Comparison of ENCODE assay signal across 1 cellular context in genomic region chr7:44797329-44798258, GRCh38.
TF ChIP-seq lines count a peak whose summit lies in the region.

No MANE protein-coding gene starts in this region.

TF ChIP-seq in HepG2, 621 proteins besides CTCF, POLR2A, EP300 and RAD21 (continued from another document and continues in another):
- TF ChIP-seq, protein P1, sequence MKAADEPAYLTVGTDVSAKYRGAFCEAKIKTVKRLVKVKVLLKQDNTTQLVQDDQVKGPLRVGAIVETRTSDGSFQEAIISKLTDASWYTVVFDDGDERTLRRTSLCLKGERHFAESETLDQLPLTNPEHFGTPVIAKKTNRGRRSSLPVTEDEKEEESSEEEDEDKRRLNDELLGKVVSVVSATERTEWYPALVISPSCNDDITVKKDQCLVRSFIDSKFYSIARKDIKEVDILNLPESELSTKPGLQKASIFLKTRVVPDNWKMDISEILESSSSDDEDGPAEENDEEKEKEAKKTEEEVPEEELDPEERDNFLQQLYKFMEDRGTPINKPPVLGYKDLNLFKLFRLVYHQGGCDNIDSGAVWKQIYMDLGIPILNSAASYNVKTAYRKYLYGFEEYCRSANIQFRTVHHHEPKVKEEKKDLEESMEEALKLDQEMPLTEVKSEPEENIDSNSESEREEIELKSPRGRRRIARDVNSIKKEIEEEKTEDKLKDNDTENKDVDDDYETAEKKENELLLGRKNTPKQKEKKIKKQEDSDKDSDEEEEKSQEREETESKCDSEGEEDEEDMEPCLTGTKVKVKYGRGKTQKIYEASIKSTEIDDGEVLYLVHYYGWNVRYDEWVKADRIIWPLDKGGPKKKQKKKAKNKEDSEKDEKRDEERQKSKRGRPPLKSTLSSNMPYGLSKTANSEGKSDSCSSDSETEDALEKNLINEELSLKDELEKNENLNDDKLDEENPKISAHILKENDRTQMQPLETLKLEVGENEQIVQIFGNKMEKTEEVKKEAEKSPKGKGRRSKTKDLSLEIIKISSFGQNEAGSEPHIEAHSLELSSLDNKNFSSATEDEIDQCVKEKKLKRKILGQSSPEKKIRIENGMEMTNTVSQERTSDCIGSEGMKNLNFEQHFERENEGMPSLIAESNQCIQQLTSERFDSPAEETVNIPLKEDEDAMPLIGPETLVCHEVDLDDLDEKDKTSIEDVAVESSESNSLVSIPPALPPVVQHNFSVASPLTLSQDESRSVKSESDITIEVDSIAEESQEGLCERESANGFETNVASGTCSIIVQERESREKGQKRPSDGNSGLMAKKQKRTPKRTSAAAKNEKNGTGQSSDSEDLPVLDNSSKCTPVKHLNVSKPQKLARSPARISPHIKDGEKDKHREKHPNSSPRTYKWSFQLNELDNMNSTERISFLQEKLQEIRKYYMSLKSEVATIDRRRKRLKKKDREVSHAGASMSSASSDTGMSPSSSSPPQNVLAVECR (CRISPR knock-in tag; IDR thresholded peaks at IDR 0.05; ENCODE audit: borderline replicate concordance) = no peak
- peak; percentile 68 for TF ChIP-seq IRF2 (CRISPR knock-in tag; IDR thresholded peaks at IDR 0.05)
- TF ChIP-seq, protein P2, sequence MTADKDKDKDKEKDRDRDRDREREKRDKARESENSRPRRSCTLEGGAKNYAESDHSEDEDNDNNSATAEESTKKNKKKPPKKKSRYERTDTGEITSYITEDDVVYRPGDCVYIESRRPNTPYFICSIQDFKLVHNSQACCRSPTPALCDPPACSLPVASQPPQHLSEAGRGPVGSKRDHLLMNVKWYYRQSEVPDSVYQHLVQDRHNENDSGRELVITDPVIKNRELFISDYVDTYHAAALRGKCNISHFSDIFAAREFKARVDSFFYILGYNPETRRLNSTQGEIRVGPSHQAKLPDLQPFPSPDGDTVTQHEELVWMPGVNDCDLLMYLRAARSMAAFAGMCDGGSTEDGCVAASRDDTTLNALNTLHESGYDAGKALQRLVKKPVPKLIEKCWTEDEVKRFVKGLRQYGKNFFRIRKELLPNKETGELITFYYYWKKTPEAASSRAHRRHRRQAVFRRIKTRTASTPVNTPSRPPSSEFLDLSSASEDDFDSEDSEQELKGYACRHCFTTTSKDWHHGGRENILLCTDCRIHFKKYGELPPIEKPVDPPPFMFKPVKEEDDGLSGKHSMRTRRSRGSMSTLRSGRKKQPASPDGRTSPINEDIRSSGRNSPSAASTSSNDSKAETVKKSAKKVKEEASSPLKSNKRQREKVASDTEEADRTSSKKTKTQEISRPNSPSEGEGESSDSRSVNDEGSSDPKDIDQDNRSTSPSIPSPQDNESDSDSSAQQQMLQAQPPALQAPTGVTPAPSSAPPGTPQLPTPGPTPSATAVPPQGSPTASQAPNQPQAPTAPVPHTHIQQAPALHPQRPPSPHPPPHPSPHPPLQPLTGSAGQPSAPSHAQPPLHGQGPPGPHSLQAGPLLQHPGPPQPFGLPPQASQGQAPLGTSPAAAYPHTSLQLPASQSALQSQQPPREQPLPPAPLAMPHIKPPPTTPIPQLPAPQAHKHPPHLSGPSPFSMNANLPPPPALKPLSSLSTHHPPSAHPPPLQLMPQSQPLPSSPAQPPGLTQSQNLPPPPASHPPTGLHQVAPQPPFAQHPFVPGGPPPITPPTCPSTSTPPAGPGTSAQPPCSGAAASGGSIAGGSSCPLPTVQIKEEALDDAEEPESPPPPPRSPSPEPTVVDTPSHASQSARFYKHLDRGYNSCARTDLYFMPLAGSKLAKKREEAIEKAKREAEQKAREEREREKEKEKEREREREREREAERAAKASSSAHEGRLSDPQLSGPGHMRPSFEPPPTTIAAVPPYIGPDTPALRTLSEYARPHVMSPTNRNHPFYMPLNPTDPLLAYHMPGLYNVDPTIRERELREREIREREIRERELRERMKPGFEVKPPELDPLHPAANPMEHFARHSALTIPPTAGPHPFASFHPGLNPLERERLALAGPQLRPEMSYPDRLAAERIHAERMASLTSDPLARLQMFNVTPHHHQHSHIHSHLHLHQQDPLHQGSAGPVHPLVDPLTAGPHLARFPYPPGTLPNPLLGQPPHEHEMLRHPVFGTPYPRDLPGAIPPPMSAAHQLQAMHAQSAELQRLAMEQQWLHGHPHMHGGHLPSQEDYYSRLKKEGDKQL (CRISPR knock-in tag; IDR thresholded peaks at IDR 0.05; ENCODE audit: low read depth) = no peak
- no peak for TF ChIP-seq EHMT2 (IDR thresholded peaks at IDR 0.05; ENCODE audit: borderline replicate concordance, low read depth, low read length)
- TF ChIP-seq ZNF34 (CRISPR knock-in tag; IDR thresholded peaks at IDR 0.05; ENCODE audit: borderline replicate concordance) = no peak
- no peak for TF ChIP-seq AGO2 (optimal IDR thresholded peaks at IDR 0.05; ENCODE audit: low read depth, low read length)
- no peak for TF ChIP-seq ZNF703 (CRISPR knock-in tag; IDR thresholded peaks at IDR 0.05; ENCODE audit: borderline replicate concordance)
- TF ChIP-seq ATF7-NPFF (CRISPR knock-in tag; IDR thresholded peaks at IDR 0.05; ENCODE audit: low read depth) = no peak
- TF ChIP-seq MYPOP (CRISPR knock-in tag; IDR thresholded peaks at IDR 0.05) = no peak; the same call in 1 of the 2 replicates
- TF ChIP-seq SMARCE1 (IDR thresholded peaks at IDR 0.05; ENCODE audit: borderline replicate concordance) = no peak
- TF ChIP-seq, protein P3, sequence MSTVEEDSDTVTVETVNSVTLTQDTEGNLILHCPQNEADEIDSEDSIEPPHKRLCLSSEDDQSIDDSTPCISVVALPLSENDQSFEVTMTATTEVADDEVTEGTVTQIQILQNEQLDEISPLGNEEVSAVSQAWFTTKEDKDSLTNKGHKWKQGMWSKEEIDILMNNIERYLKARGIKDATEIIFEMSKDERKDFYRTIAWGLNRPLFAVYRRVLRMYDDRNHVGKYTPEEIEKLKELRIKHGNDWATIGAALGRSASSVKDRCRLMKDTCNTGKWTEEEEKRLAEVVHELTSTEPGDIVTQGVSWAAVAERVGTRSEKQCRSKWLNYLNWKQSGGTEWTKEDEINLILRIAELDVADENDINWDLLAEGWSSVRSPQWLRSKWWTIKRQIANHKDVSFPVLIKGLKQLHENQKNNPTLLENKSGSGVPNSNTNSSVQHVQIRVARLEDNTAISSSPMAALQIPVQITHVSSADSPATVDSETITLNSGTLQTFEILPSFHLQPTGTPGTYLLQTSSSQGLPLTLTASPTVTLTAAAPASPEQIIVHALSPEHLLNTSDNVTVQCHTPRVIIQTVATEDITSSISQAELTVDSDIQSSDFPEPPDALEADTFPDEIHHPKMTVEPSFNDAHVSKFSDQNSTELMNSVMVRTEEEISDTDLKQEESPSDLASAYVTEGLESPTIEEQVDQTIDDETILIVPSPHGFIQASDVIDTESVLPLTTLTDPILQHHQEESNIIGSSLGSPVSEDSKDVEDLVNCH (CRISPR knock-in tag; IDR thresholded peaks at IDR 0.05) = no peak
- no peak for TF ChIP-seq SYNCRIP (IDR thresholded peaks at IDR 0.05; ENCODE audit: insufficient read depth, low read depth, low read length)
- no peak for TF ChIP-seq MYNN (CRISPR knock-in tag; IDR thresholded peaks at IDR 0.05; ENCODE audit: low read depth)
- peak; percentile 36; the same call in 1 of the 2 replicates for TF ChIP-seq HDAC1 (CRISPR knock-in tag; IDR thresholded peaks at IDR 0.05)
- TF ChIP-seq NBN (conservative IDR thresholded peaks at IDR 0.05) = no peak
- TF ChIP-seq GPBP1L1 (CRISPR knock-in tag; IDR thresholded peaks at IDR 0.05) = no peak
- no peak for TF ChIP-seq DNMT3B (CRISPR knock-in tag; conservative IDR thresholded peaks at IDR 0.05)
- TF ChIP-seq ZNF383 (CRISPR knock-in tag; IDR thresholded peaks at IDR 0.05; ENCODE audit: borderline replicate concordance) = no peak
- peak; percentile 86 for TF ChIP-seq ZFX (CRISPR knock-in tag; IDR thresholded peaks at IDR 0.05; ENCODE audit: low read depth)
- no peak; the same call in 1 of the 2 replicates for TF ChIP-seq ARNTL (CRISPR knock-in tag; IDR thresholded peaks at IDR 0.05)
- TF ChIP-seq ZNF143 (CRISPR knock-in tag; IDR thresholded peaks at IDR 0.05) = no peak
- TF ChIP-seq, protein P4, sequence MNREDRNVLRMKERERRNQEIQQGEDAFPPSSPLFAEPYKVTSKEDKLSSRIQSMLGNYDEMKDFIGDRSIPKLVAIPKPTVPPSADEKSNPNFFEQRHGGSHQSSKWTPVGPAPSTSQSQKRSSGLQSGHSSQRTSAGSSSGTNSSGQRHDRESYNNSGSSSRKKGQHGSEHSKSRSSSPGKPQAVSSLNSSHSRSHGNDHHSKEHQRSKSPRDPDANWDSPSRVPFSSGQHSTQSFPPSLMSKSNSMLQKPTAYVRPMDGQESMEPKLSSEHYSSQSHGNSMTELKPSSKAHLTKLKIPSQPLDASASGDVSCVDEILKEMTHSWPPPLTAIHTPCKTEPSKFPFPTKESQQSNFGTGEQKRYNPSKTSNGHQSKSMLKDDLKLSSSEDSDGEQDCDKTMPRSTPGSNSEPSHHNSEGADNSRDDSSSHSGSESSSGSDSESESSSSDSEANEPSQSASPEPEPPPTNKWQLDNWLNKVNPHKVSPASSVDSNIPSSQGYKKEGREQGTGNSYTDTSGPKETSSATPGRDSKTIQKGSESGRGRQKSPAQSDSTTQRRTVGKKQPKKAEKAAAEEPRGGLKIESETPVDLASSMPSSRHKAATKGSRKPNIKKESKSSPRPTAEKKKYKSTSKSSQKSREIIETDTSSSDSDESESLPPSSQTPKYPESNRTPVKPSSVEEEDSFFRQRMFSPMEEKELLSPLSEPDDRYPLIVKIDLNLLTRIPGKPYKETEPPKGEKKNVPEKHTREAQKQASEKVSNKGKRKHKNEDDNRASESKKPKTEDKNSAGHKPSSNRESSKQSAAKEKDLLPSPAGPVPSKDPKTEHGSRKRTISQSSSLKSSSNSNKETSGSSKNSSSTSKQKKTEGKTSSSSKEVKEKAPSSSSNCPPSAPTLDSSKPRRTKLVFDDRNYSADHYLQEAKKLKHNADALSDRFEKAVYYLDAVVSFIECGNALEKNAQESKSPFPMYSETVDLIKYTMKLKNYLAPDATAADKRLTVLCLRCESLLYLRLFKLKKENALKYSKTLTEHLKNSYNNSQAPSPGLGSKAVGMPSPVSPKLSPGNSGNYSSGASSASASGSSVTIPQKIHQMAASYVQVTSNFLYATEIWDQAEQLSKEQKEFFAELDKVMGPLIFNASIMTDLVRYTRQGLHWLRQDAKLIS (CRISPR knock-in tag; IDR thresholded peaks at IDR 0.05) = no peak; the same call in 1 of the 2 replicates
- no peak for TF ChIP-seq SATB2 (CRISPR knock-in tag; IDR thresholded peaks at IDR 0.05)
- TF ChIP-seq BHLHE40 (IDR thresholded peaks at IDR 0.05; ENCODE audit: low read length) = no peak
- TF ChIP-seq, protein P5, sequence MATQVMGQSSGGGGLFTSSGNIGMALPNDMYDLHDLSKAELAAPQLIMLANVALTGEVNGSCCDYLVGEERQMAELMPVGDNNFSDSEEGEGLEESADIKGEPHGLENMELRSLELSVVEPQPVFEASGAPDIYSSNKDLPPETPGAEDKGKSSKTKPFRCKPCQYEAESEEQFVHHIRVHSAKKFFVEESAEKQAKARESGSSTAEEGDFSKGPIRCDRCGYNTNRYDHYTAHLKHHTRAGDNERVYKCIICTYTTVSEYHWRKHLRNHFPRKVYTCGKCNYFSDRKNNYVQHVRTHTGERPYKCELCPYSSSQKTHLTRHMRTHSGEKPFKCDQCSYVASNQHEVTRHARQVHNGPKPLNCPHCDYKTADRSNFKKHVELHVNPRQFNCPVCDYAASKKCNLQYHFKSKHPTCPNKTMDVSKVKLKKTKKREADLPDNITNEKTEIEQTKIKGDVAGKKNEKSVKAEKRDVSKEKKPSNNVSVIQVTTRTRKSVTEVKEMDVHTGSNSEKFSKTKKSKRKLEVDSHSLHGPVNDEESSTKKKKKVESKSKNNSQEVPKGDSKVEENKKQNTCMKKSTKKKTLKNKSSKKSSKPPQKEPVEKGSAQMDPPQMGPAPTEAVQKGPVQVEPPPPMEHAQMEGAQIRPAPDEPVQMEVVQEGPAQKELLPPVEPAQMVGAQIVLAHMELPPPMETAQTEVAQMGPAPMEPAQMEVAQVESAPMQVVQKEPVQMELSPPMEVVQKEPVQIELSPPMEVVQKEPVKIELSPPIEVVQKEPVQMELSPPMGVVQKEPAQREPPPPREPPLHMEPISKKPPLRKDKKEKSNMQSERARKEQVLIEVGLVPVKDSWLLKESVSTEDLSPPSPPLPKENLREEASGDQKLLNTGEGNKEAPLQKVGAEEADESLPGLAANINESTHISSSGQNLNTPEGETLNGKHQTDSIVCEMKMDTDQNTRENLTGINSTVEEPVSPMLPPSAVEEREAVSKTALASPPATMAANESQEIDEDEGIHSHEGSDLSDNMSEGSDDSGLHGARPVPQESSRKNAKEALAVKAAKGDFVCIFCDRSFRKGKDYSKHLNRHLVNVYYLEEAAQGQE (IDR thresholded peaks at IDR 0.05; ENCODE audit: borderline replicate concordance in 1 of 2, low read depth in 1 of 2, low read length in 2 of 2) = peak in 1 of 2 experiments; percentile 29; a peak in 1 of 4 replicates
- TF ChIP-seq, protein P6, sequence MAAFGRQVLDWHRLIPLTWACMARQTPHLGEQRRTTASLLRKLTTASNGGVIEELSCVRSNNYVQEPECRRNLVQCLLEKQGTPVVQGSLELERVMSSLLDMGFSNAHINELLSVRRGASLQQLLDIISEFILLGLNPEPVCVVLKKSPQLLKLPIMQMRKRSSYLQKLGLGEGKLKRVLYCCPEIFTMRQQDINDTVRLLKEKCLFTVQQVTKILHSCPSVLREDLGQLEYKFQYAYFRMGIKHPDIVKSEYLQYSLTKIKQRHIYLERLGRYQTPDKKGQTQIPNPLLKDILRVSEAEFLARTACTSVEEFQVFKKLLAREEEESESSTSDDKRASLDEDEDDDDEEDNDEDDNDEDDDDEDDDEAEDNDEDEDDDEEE (CRISPR knock-in tag; IDR thresholded peaks at IDR 0.05) = no peak
- peak; percentile 95 for TF ChIP-seq HMGXB4 (CRISPR knock-in tag; IDR thresholded peaks at IDR 0.05; ENCODE audit: borderline replicate concordance in 1 of 2, low read depth in 1 of 2)
- TF ChIP-seq MAFK (conservative IDR thresholded peaks at IDR 0.05 in 1 of 2, IDR thresholded peaks at IDR 0.05 in 1 of 2; ENCODE audit: low read length in 2 of 2) = no peak
